In genomic region chr20:47501483-47502270, GRCh38 we compare ENCODE assay signal across 8 cellular contexts. TPM values are rescaled to one million over a fixed set of nuclear protein-coding genes. Genes with fewer than 3 reads are reported as not detected.
DNase-seq lines count a peak whose midpoint lies in the region; ATAC-seq and TF ChIP-seq lines count a peak whose summit lies in the region.

Gene NCOA3 (plus strand): TSS chr20:47501887. CDS start chr20:47622248, 120,361 bp downstream.

- H3K9me3 ChIP-seq in Caco-2 (no peaks in the 10 kb centered on the region), HUES48 (ENCODE audit: control insufficient read depth, insufficient read depth, low read length) (no peaks in the 10 kb centered on the region), NT2/D1 (ENCODE audit: insufficient read depth, low read length) (no peaks in the 10 kb centered on the region), mesodermal cell (ENCODE audit: control insufficient read depth, low read length) (no peaks in the 10 kb centered on the region)

- intact Hi-C loops in Caco-2 (cut with micrococcal nuclease; ENCODE audit: unreplicated experiment), result loop anchor here (1.0 to 10.0 kb wide), 7 partner anchors 8 to 304 kb away; no protein-coding TSS in a partner anchor

- peak; percentile 100 for DNase-seq in Caco-2
- peak; percentile 96 for DNase-seq in NT2/D1 (ENCODE audit: low read depth, low spot score)
- DNase-seq in activated CD8-positive, alpha-beta memory T cell treated with anti-CD3 and anti-CD28 coated beads, Interleukin-2, amount 10 ng/mL, durations not matched to agents 7 days and 5 days, result peak; percentile 97
- peak; percentile 88 for DNase-seq in stimulated activated CD8-positive, alpha-beta memory T cell treated with anti-CD3 and anti-CD28 coated beads, Interleukin-15, amount 100 ng/mL, for 24 hours (ENCODE audit: low read depth)

- POLR2A ChIA-PET in Caco-2 (lab: Charles Lee), result interaction anchor here (0.6 to 3.5 kb wide), 51 partner anchors 8 to 1703 kb away, joined by 3 to 81 read pairs (median 4); partner anchors contain the start of gene ZMYND8

- WGBS in mesodermal cell (ENCODE audit: insufficient coverage in 2 of 2), 2 experiments, result 2% methylated on average over 50 to 67 of the region's 74 CpGs

- CTCF ChIA-PET in Caco-2 (lab: Charles Lee), result interaction anchor here (0.5 to 3.3 kb wide), 25 partner anchors 8 to 1836 kb away, joined by 3 to 27 read pairs (median 5); partner anchors contain the start of gene ZMYND8
- CTCF ChIA-PET in activated CD8-positive, alpha-beta memory T cell treated with anti-CD3 and anti-CD28 coated beads, Interleukin-2, amount 10 ng/mL, durations not matched to agents 7 days and 5 days (lab: Charles Lee), result interaction anchor here (0.6 to 5.8 kb wide), 16 partner anchors 8 to 1347 kb away, joined by 3 to 38 read pairs (median 6); partner anchors contain the start of gene ZMYND8

- no peaks in the 10 kb centered on the region for H3K9me3 Mint-ChIP-seq in Caco-2 (ENCODE audit: unreplicated experiment)
- no peaks in the 10 kb centered on the region for H3K9me3 Mint-ChIP-seq in activated CD8-positive, alpha-beta memory T cell treated with anti-CD3 and anti-CD28 coated beads, Interleukin-2, amount 10 ng/mL, durations not matched to agents 7 days and 5 days (ENCODE audit: low read depth)

- H3K9ac ChIP-seq in HUES48 (ENCODE audit: low read depth, low read length) (peak within 1 kb of the TSS; percentile 80), NT2/D1 (ENCODE audit: insufficient read length, low read depth) (peak within 1 kb of the TSS; percentile 96)

- H3K27ac ChIP-seq in HUES48 (ENCODE audit: low read depth, low read length), result peak within 1 kb of the TSS; percentile 88
- peak within 1 kb of the TSS; percentile 80 for H3K27ac ChIP-seq in mesodermal cell (ENCODE audit: low read depth, low read length, severe bottlenecking)

- H3K36me3 Mint-ChIP-seq in Caco-2 (ENCODE audit: insufficient read depth, unreplicated experiment), result peaks cover 25% of the 10 kb centered on the region
- peaks cover 23% of the 10 kb centered on the region for H3K36me3 Mint-ChIP-seq in activated CD8-positive, alpha-beta memory T cell treated with anti-CD3 and anti-CD28 coated beads, Interleukin-2, amount 10 ng/mL, durations not matched to agents 7 days and 5 days

- peaks cover 35% of the 10 kb centered on the region for H3K4me1 Mint-ChIP-seq in Caco-2 (ENCODE audit: low read depth, unreplicated experiment)
- peaks cover 57% of the 10 kb centered on the region for H3K4me1 Mint-ChIP-seq in activated CD8-positive, alpha-beta memory T cell treated with anti-CD3 and anti-CD28 coated beads, Interleukin-2, amount 10 ng/mL, durations not matched to agents 7 days and 5 days

- in situ Hi-C loops in endometrial microvascular endothelial cells (cut with HindIII; ENCODE audit: inconsistent ontology term, low pct_unique_long_range_greater_than_20kb, low sequenced_read_pairs), result no loop called here

- no peaks in the 10 kb centered on the region for H3K27me3 Mint-ChIP-seq in Caco-2 (ENCODE audit: insufficient read depth, unreplicated experiment)
- peaks cover 2% of the 10 kb centered on the region for H3K27me3 Mint-ChIP-seq in activated CD8-positive, alpha-beta memory T cell treated with anti-CD3 and anti-CD28 coated beads, Interleukin-2, amount 10 ng/mL, durations not matched to agents 7 days and 5 days

- peak; percentile 75 for ATAC-seq in GM21360 (IDR thresholded peaks at IDR 0.05; ENCODE audit: unreplicated experiment)
- peak; percentile 83 for ATAC-seq in activated CD8-positive, alpha-beta memory T cell treated with anti-CD3 and anti-CD28 coated beads, Interleukin-2, amount 10 ng/mL, durations not matched to agents 7 days and 5 days

- no TSS peak for BruUV-seq in Caco-2 (replicated peaks; lab: Mats Ljungman, UMichigan)

- H3K36me3 ChIP-seq in Caco-2 (ENCODE audit: control insufficient read depth, insufficient read depth, low read length) (no peaks in the 10 kb centered on the region), HUES48 (ENCODE audit: control insufficient read depth, insufficient read depth, low read length) (no peaks in the 10 kb centered on the region), NT2/D1 (ENCODE audit: insufficient read depth, insufficient read length, low read length) (no peaks in the 10 kb centered on the region), mesodermal cell (ENCODE audit: control insufficient read depth, insufficient read depth, low read length) (no peaks in the 10 kb centered on the region)

- TF ChIP-seq CTCF in Caco-2 (IDR thresholded peaks at IDR 0.05; ENCODE audit: insufficient read depth in 1 of 2, low read depth in 1 of 2, low read length in 1 of 2, severe bottlenecking in 1 of 2, unreplicated experiment in 1 of 2), result peak; percentile 64 to 94

- peak within 1 kb of the TSS; percentile 82 for H3K4me3 Mint-ChIP-seq in Caco-2 (ENCODE audit: unreplicated experiment)
- H3K4me3 Mint-ChIP-seq in activated CD8-positive, alpha-beta memory T cell treated with anti-CD3 and anti-CD28 coated beads, Interleukin-2, amount 10 ng/mL, durations not matched to agents 7 days and 5 days, result peak within 1 kb of the TSS; percentile 96

- H3K4me3 ChIP-seq in Caco-2 (ENCODE audit: low read depth, low read length) (peak within 1 kb of the TSS; percentile 98), HUES48 (ENCODE audit: low read depth, low read length) (peak within 1 kb of the TSS; percentile 93), NT2/D1 (ENCODE audit: insufficient read length, low read depth) (peak within 1 kb of the TSS; percentile 72), mesodermal cell (ENCODE audit: extremely low read depth, insufficient read depth, low read length, poor library complexity, severe bottlenecking) (peak within 1 kb of the TSS; percentile 99)

- H3K27me3 ChIP-seq in Caco-2 (replicated peaks; ENCODE audit: control insufficient read depth, insufficient read depth, low read length) (no peaks in the 10 kb centered on the region), HUES48 (ENCODE audit: control insufficient read depth, insufficient read depth, low read length) (no peaks in the 10 kb centered on the region), NT2/D1 (ENCODE audit: insufficient read depth, insufficient read length) (no peaks in the 10 kb centered on the region)

- H3K4me1 ChIP-seq in Caco-2 (peaks cover 28% of the 10 kb centered on the region), HUES48 (ENCODE audit: control insufficient read depth, insufficient read depth, low read length) (peaks cover 31% of the 10 kb centered on the region), NT2/D1 (ENCODE audit: insufficient read depth, insufficient read length) (no peaks in the 10 kb centered on the region), mesodermal cell (ENCODE audit: control insufficient read depth, insufficient read depth, low read length, poor library complexity, severe bottlenecking) (peaks cover 7% of the 10 kb centered on the region)

- H3K27ac Mint-ChIP-seq in Caco-2 (ENCODE audit: unreplicated experiment), result peak within 1 kb of the TSS; percentile 92
- peak within 1 kb of the TSS; percentile 91 for H3K27ac Mint-ChIP-seq in activated CD8-positive, alpha-beta memory T cell treated with anti-CD3 and anti-CD28 coated beads, Interleukin-2, amount 10 ng/mL, durations not matched to agents 7 days and 5 days

RNA-seq across cellular contexts. Expression of gene NCOA3, which starts in this region (rescaled TPM):
- 96.7 and 97.3 TPM in 2 replicates for total RNA-seq in Caco-2 (2022)
- total RNA-seq in activated CD8-positive, alpha-beta memory T cell treated with anti-CD3 and anti-CD28 coated beads, Interleukin-2, amount 10 ng/mL, durations not matched to agents 7 days and 5 days, result 10 to 100 TPM; 74.9 to 75.8 TPM
- total RNA-seq in endometrial microvascular endothelial cells (ENCODE audit: inconsistent ontology term), result 19.0 TPM
- polyA plus RNA-seq in mesodermal cell (2013, experiment 1 of 2), result 15.1 TPM
- polyA plus RNA-seq in mesodermal cell (2013, experiment 2 of 2), result 14.6 TPM

Comparison
In these comparisons a context has a peak if more than half of its experiments do, and no peak if none do; other contexts are left out.
1. Peak in every context shown above with its lines: DNase-seq, ATAC-seq, H3K4me3 ChIP-seq and H3K27ac ChIP-seq.